In the genomic region with DNA sequence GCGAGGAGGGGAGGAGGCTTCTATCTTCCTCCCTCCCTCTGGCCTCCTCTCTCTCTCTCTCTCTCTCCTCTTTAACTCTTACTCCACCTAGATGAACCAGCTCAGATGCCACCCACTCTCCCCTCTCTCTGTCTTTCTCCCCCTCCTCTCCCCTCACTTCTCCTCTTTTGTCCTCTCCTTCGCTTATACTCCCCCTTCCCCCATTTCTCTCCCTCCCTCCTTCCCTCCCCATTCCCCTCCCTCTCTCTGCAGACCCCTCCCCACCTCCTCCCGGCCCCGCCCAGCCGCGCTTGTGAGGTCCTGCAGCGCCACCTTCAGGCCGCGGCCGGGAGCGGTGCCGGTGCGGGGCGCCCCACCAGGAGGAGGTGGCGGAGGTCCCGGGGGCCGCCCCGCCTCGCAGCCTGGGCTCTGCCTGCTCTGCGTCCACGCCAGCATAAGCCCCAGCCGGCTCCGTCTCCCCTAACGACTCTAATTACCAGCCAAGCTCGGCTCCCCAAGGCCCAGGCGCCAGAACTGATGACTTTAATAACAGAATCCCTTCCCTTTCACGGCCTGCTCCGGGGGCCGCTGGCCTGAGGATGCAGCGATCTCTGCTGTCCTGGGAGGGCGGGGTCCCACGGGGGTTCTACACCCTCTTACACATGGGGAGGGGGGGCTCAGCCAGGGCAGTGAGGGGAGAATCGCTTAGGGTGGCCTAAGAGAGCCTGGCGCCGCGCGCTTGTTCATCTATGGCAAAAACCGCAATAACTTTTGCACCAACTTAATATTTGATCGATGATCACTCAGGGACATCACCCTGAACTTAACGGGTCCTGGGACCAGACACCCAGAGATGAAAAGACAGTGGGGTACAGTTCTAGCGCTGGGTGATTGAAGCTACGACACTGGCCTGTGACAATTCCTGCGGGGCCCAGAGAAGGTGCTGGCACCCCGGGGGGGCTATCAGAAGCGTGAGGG, we compare ENCODE assay signal across 8 cellular contexts.
A peak's percentile ranks its signal among the peaks of the same experiment; 100 is the strongest.
DNase-seq lines count a peak whose midpoint lies in the region; ATAC-seq and TF ChIP-seq lines count a peak whose summit lies in the region.

No MANE protein-coding gene starts in this region.

- H3K9me3 ChIP-seq in Panc1 (ENCODE audit: control insufficient read depth, insufficient read depth, low read depth, low read length) (no peaks in the 10 kb centered on the region), thyroid gland (no peaks in the 10 kb centered on the region)

- no peaks in the 10 kb centered on the region for H3K27me3 ChIP-seq in Panc1 (ENCODE audit: control insufficient read depth, insufficient read depth, low read length)
- H3K27me3 ChIP-seq in thyroid gland, result no peaks in the 10 kb centered on the region

- TF ChIP-seq POLR2A in thyroid gland (IDR thresholded peaks at IDR 0.05) (no peak), GM18505 (IDR thresholded peaks at IDR 0.05; ENCODE audit: borderline replicate concordance, extremely low read depth, insufficient read depth, insufficient read length) (no peak)

- in situ Hi-C loops in Panc1 (cut with HindIII; ENCODE audit: low pct_unique_long_range_greater_than_20kb, low sequenced_read_pairs), result no loop called here

- POLR2A ChIA-PET in Panc1 (lab: Charles Lee), result no interaction called here

- 22 to 24% methylated on average over 37 to 41 of the region's 45 CpGs for WGBS in thyroid gland, 2 donors

- H3K27ac ChIP-seq in Panc1 (ENCODE audit: low read length), result no peak overlapping the region
- H3K27ac ChIP-seq in thyroid gland, result no peak overlapping the region

- no TSS peak for BruUV-seq in Panc1 (replicated peaks; lab: Mats Ljungman, UMichigan)

- intact Hi-C loops in Panc1 (cut with micrococcal nuclease; ENCODE audit: unreplicated experiment), result loop anchor here (5.0 to 10.0 kb wide), 4 partner anchors 131 to 711 kb away; no protein-coding TSS in a partner anchor
- intact Hi-C loops in thyroid gland (cut with DNase I), result loop anchor here (10.0 kb wide), 1 partner anchor 291 kb away; no protein-coding TSS in a partner anchor

- DNase-seq in NCI-H82 (lab: John Stamatoyannopoulos, UW) (peak; percentile 87), NCI-H82 treated with DMSO at 0.1 percent for 48 hours (lab: John Stamatoyannopoulos, UW; ENCODE audit: unreplicated experiment) (no peak), Panc1 (ENCODE audit: low read depth, low spot score) (no peak), dermis blood vessel endothelial cell (peak; percentile 63), lung microvascular endothelial cell (ENCODE audit: low read depth in 2 of 2) (peak; percentile 21 to 53), thyroid gland (peak; percentile 14 to 24)

- peaks cover 19% of the 10 kb centered on the region for H3K4me1 ChIP-seq in Panc1 (ENCODE audit: control insufficient read depth, insufficient read depth, low read length)
- H3K4me1 ChIP-seq in thyroid gland, result peaks cover 6 to 42% of the 10 kb centered on the region in 2 donors

- H3K4me3 ChIP-seq in Panc1 (ENCODE audit: low read depth in 2 of 2, low read length in 2 of 2) (peak overlapping the region in 1 of 2 experiments; percentile 29; a peak in 1 of 4 replicates), thyroid gland (replicated peaks in 1 of 3) (no peak overlapping the region)

- CTCF ChIA-PET in Panc1 (lab: Charles Lee), result interaction anchor here (0.6 to 1.2 kb wide), 4 partner anchors 232 to 1316 kb away, joined by 3 to 4 read pairs (median 3); no protein-coding TSS in a partner anchor

- H3K36me3 ChIP-seq in Panc1 (ENCODE audit: control insufficient read depth, insufficient read depth, low read length) (no peaks in the 10 kb centered on the region), thyroid gland (no peaks in the 10 kb centered on the region)

- peak; percentile 94 for TF ChIP-seq CTCF in Panc1 (IDR thresholded peaks at IDR 0.05)
- peak in 4 of 6 experiments; percentile 24 to 55 (median 36) for TF ChIP-seq CTCF in thyroid gland (IDR thresholded peaks at IDR 0.05)

- ATAC-seq in Panc1 (peak; percentile 81), GM18505 (IDR thresholded peaks at IDR 0.05; ENCODE audit: unreplicated experiment) (no peak), GM18520 (IDR thresholded peaks at IDR 0.05; ENCODE audit: unreplicated experiment) (no peak)

Comparison
In these comparisons a context has a peak if more than half of its experiments do, and no peak if none do; other contexts are left out.
1. DNase-seq: peak in NCI-H82 (single experiment), dermis blood vessel endothelial cell (single experiment), lung microvascular endothelial cell (2 of 2) and thyroid gland (2 of 2); none in NCI-H82 treated with DMSO at 0.1 percent for 48 hours (single experiment) and Panc1 (single experiment).